In the genomic region with DNA sequence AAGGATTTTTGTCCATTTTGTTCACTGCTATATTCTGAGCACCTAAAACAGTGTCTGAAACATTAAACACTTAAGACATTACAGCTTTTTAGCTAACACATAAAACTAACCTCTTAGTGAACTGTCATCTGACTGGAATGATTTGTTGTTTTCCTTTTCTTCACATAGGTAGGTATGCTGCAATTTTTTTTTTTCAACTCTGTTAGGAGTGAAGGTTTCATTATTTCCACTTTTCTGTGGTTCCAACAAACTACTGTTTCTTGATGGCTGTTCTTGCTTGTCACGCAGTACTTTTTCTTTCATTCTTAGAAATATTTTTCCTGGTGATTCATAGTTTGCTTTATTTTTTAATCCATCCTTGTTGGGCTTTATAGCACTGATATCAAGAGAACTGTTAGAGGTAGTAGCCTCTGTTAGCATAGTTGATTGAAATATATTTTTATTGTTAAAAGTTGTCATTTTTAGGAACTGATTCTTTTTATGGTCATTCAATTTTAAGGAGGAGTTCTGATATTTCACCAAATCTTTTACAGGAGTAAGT, we compare ENCODE assay signal across 21 cellular contexts. TPM values are rescaled to one million over a fixed set of nuclear protein-coding genes. Genes with fewer than 3 reads are reported as not detected.
A peak's percentile ranks its signal among the peaks of the same experiment; 100 is the strongest.
DNase-seq lines count a peak whose midpoint lies in the region; ATAC-seq, FAIRE-seq and TF ChIP-seq lines count a peak whose summit lies in the region.
"Had no signal": no experiment of that assay in that cellular context is flagged by ENCODE, and none has a peak within 500 bp of the region (broad histone marks: within the 10 kb centered on the region; RNA-seq: fewer than 3 reads in every experiment).

No MANE protein-coding gene starts in this region.

- peaks cover 31% of the 10 kb centered on the region for H3K4me1 ChIP-seq in A549
- no peaks in the 10 kb centered on the region for H3K4me1 ChIP-seq in BE2C

- POLR2A ChIA-PET in A549 (lab: Yijun Ruan, JAX) = no interaction called here

- TF ChIP-seq POLR2A in A549 (IDR thresholded peaks at IDR 0.05; ENCODE audit: low read length) = no peak

- peaks cover 4% of the 10 kb centered on the region; the same call in 1 of the 2 replicates for H3K36me3 ChIP-seq in BE2C
- H3K36me3 ChIP-seq: upper lobe of left lung had no signal

- H3K27ac ChIP-seq in A549 (no peak overlapping the region), coronary artery (no peak overlapping the region)
- H3K27ac ChIP-seq: esophagus squamous epithelium, upper lobe of left lung, VCaP had no signal

- WGBS in A549 (ENCODE audit: missing lambda C conversion rate) = 88% methylated on average over 1 of the region's 1 CpG

- ATAC-seq in A549 = no peak
- ATAC-seq in GM18511 (IDR thresholded peaks at IDR 0.05; ENCODE audit: unreplicated experiment) = peak; percentile 34
- peak; percentile 38 for ATAC-seq in HG02852 (IDR thresholded peaks at IDR 0.05; ENCODE audit: unreplicated experiment)
- ATAC-seq in activated T-helper 17 cell treated with anti-CD3 and anti-CD28 coated beads, Interleukin-2, amount 50 U/mL, for 72 hours (replicated peaks) = peak; percentile 91
- ATAC-seq in HG03457 (IDR thresholded peaks at IDR 0.05; ENCODE audit: unreplicated experiment) = no peak
- ATAC-seq: left lobe of liver, right cardiac atrium had no signal

- H3K9me3 Mint-ChIP-seq in activated T-helper 17 cell treated with anti-CD3 and anti-CD28 coated beads, Interleukin-2, amount 50 U/mL, for 72 hours = no peaks in the 10 kb centered on the region
- H3K9me3 Mint-ChIP-seq: dendritic cell treated with granulocyte-macrophage colony-stimulating factor and Interleukin-4, amounts not matched to agents 40 ng/mL and 50 ng/mL, for 4 days; naive B cell had no signal

- peak overlapping the region; percentile 10; the same call in 1 of the 3 replicates for H3K4me2 ChIP-seq in A549

- H3K4me1 Mint-ChIP-seq in activated T-helper 17 cell treated with anti-CD3 and anti-CD28 coated beads, Interleukin-2, amount 50 U/mL, for 72 hours = peaks cover 6% of the 10 kb centered on the region

- no peak for TF ChIP-seq RAD21 in A549 (conservative IDR thresholded peaks at IDR 0.05 in 1 of 2, IDR thresholded peaks at IDR 0.05 in 1 of 2)

- TF ChIP-seq CTCF in A549 (IDR thresholded peaks at IDR 0.05) (no peak), coronary artery (IDR thresholded peaks at IDR 0.05) (no peak), BE2C (IDR thresholded peaks at IDR 0.05; ENCODE audit: low read depth, low read length) (no peak)

- no peak for DNase-seq in A549 (ENCODE audit: low read depth in 1 of 2, low spot score in 1 of 2)
- DNase-seq in NCI-H1048 (lab: John Stamatoyannopoulos, UW) = no peak
- DNase-seq in coronary artery (ENCODE audit: low spot score) = no peak
- no peak for DNase-seq in BE2C
- DNase-seq: DMS153; esophagus squamous epithelium; hippocampal formation; naive B cell; NCI-H345; right cardiac atrium; stimulated activated CD4-positive, alpha-beta T cell treated with anti-CD3 and anti-CD28 coated beads, Interleukin-2, amount 100 ng/mL, for 24 hours; stimulated activated CD8-positive, alpha-beta memory T cell treated with anti-CD3 and anti-CD28 coated beads, Interleukin-4, amount 100 ng/mL, for 48 hours; upper lobe of left lung had no signal

- TF ChIP-seq EP300 in A549 (IDR thresholded peaks at IDR 0.05) = no peak

- H3K4me3 ChIP-seq in A549 (no peak overlapping the region), coronary artery (no peak overlapping the region), BE2C (ENCODE audit: low read depth, low read length) (no peak overlapping the region)
- H3K4me3 ChIP-seq: esophagus squamous epithelium, upper lobe of left lung had no signal

- no peak overlapping the region for H3K27ac Mint-ChIP-seq in activated T-helper 17 cell treated with anti-CD3 and anti-CD28 coated beads, Interleukin-2, amount 50 U/mL, for 72 hours
- H3K27ac Mint-ChIP-seq: dendritic cell treated with granulocyte-macrophage colony-stimulating factor and Interleukin-4, amounts not matched to agents 40 ng/mL and 50 ng/mL, for 4 days; naive B cell had no signal

- no peak for FAIRE-seq in A549 (lab: Jason Lieb, UNC)
- FAIRE-seq: H54 had no signal

- H3K9me3 ChIP-seq in A549 (no peaks in the 10 kb centered on the region), BE2C (no peaks in the 10 kb centered on the region)
- H3K9me3 ChIP-seq: esophagus squamous epithelium, upper lobe of left lung had no signal

- no peaks in the 10 kb centered on the region for H3K27me3 Mint-ChIP-seq in activated T-helper 17 cell treated with anti-CD3 and anti-CD28 coated beads, Interleukin-2, amount 50 U/mL, for 72 hours
- H3K27me3 Mint-ChIP-seq: dendritic cell treated with granulocyte-macrophage colony-stimulating factor and Interleukin-4, amounts not matched to agents 40 ng/mL and 50 ng/mL, for 4 days; naive B cell had no signal

- no peaks in the 10 kb centered on the region for H3K27me3 ChIP-seq in BE2C
- H3K27me3 ChIP-seq: esophagus squamous epithelium, upper lobe of left lung had no signal

- CTCF ChIA-PET in A549 (lab: Yijun Ruan, JAX) = interaction anchor here (2.7 kb wide), 1 partner anchor 22 kb away, joined by 6 read pairs; no protein-coding TSS in a partner anchor

- H3K36me3 Mint-ChIP-seq in activated T-helper 17 cell treated with anti-CD3 and anti-CD28 coated beads, Interleukin-2, amount 50 U/mL, for 72 hours (ENCODE audit: low read depth) = peaks cover 22% of the 10 kb centered on the region

- H3K4me3 Mint-ChIP-seq in activated T-helper 17 cell treated with anti-CD3 and anti-CD28 coated beads, Interleukin-2, amount 50 U/mL, for 72 hours = no peak overlapping the region
- H3K4me3 Mint-ChIP-seq: dendritic cell treated with granulocyte-macrophage colony-stimulating factor and Interleukin-4, amounts not matched to agents 40 ng/mL and 50 ng/mL, for 4 days; naive B cell had no signal

TF ChIP-seq in A549, 52 proteins besides CTCF, POLR2A, EP300 and RAD21:
- TF ChIP-seq NFE2L2 (conservative IDR thresholded peaks at IDR 0.05; ENCODE audit: low read length) = no peak
- no peak for TF ChIP-seq ZSCAN20 (CRISPR knock-in tag; IDR thresholded peaks at IDR 0.05)
- no peak for TF ChIP-seq NPAS2 (CRISPR knock-in tag; IDR thresholded peaks at IDR 0.05; ENCODE audit: borderline replicate concordance)
- TF ChIP-seq ZFP36 (IDR thresholded peaks at IDR 0.05; ENCODE audit: borderline replicate concordance, partially characterized antibody) = no peak
- TF ChIP-seq JUN (IDR thresholded peaks at IDR 0.05) = no peak
- TF ChIP-seq MAZ (IDR thresholded peaks at IDR 0.05; ENCODE audit: borderline replicate concordance, low read depth, low read length) = no peak
- TF ChIP-seq, protein P1, sequence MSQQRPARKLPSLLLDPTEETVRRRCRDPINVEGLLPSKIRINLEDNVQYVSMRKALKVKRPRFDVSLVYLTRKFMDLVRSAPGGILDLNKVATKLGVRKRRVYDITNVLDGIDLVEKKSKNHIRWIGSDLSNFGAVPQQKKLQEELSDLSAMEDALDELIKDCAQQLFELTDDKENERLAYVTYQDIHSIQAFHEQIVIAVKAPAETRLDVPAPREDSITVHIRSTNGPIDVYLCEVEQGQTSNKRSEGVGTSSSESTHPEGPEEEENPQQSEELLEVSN (IDR thresholded peaks at IDR 0.05; ENCODE audit: borderline replicate concordance, low read depth) = no peak
- TF ChIP-seq JUNB (IDR thresholded peaks at IDR 0.05) = no peak
- TF ChIP-seq HDAC2 (IDR thresholded peaks at IDR 0.05) = no peak
TF ChIP-seq in A549: peak in this region for 0.

RNA-seq across cellular contexts. Expression of a gene that starts 6.3 kb away (rescaled TPM):
- 28.0 and 38.0 TPM in 2 replicates for polyA plus RNA-seq in A549 (2011; rRNA removed)
- 7.2 and 8.8 TPM in 2 replicates for polyA plus RNA-seq in A549 (2012; cell fraction: cytosol; rRNA removed)
- polyA plus RNA-seq in A549 (2012; cell fraction: nucleus; rRNA removed) = 6.9 and 7.6 TPM in 2 replicates
- polyA plus RNA-seq in A549 (2017; fragmentation: RNase III; extraction: RNeasy Plus Mini Kit Qiagen cat#74134 plus additional on column Dnase treatment) = 24.2 to 28.5 TPM (median 26.1 TPM) in 3 replicates
- 9.3 and 11.2 TPM in 2 replicates for polyA minus RNA-seq in A549 (2011; rRNA and poly(A)+ RNA removed)
- 10 to 100 TPM; 52.2 to 75.7 TPM for total RNA-seq in activated T-helper 17 cell treated with anti-CD3 and anti-CD28 coated beads, Interleukin-2, amount 50 U/mL, for 72 hours
- polyA plus RNA-seq in BE2C (2012; ENCODE audit: insufficient read depth, insufficient read length, low read depth) = 3.2 TPM

Comparison
In these comparisons a context has a peak if more than half of its experiments do, and no peak if none do; other contexts are left out.
1. ATAC-seq: peak in GM18511 (single experiment), HG02852 (single experiment) and activated T-helper 17 cell treated with anti-CD3 and anti-CD28 coated beads, Interleukin-2, amount 50 U/mL, for 72 hours (single experiment); none in A549 (0 of 2) and HG03457 (single experiment).